In genomic region chr1:218259339-218259738, GRCh38 we compare ENCODE assay signal across 26 cellular contexts.
"Had no signal": no experiment of that assay in that cellular context is flagged by ENCODE, and none has a peak within 500 bp of the region (broad histone marks: within the 10 kb centered on the region; RNA-seq: fewer than 3 reads in every experiment).

No MANE protein-coding gene starts in this region.

- H3K27me3 Mint-ChIP-seq: dendritic cell treated with granulocyte-macrophage colony-stimulating factor and Interleukin-4, amounts not matched to agents 40 ng/mL and 50 ng/mL, for 4 days had no signal

- H3K27ac ChIP-seq: colonic mucosa, epithelial cell of prostate, esophagus squamous epithelium, gastrocnemius medialis, heart right ventricle, left lung, lower lobe of right lung had no signal

- DNase-seq: colonic mucosa; cortex of kidney; effector CD8-positive, alpha-beta T cell; effector memory CD8-positive, alpha-beta T cell; esophagus squamous epithelium; foreskin fibroblast; foreskin melanocyte; gastrocnemius medialis; glutamatergic neuron; head of caudate nucleus; heart right ventricle; hippocampal formation; left cardiac atrium; left lung; left ventricle myocardium superior; lower lobe of right lung; mesenchymal stem cell; mucosa of descending colon; naive B cell had no signal

- H3K36me3 ChIP-seq: colonic mucosa, esophagus squamous epithelium, gastrocnemius medialis, heart right ventricle, left lung, lower lobe of right lung had no signal

- H3K4me3 ChIP-seq: colonic mucosa, esophagus squamous epithelium, gastrocnemius medialis, heart right ventricle, left lung, lower lobe of right lung, mucosa of descending colon had no signal

- H3K27ac Mint-ChIP-seq: dendritic cell treated with granulocyte-macrophage colony-stimulating factor and Interleukin-4, amounts not matched to agents 40 ng/mL and 50 ng/mL, for 4 days; effector memory CD8-positive, alpha-beta T cell; endodermal cell; mesothelial cell of epicardium; naive B cell had no signal

- H3K4me3 Mint-ChIP-seq: dendritic cell treated with granulocyte-macrophage colony-stimulating factor and Interleukin-4, amounts not matched to agents 40 ng/mL and 50 ng/mL, for 4 days; effector memory CD8-positive, alpha-beta T cell; endodermal cell; mesothelial cell of epicardium; naive B cell had no signal

- H3K9me3 Mint-ChIP-seq: dendritic cell treated with granulocyte-macrophage colony-stimulating factor and Interleukin-4, amounts not matched to agents 40 ng/mL and 50 ng/mL, for 4 days; effector memory CD8-positive, alpha-beta T cell; endodermal cell had no signal

- H3K9me3 ChIP-seq: colonic mucosa, esophagus squamous epithelium, gastrocnemius medialis, lower lobe of right lung, mucosa of descending colon had no signal

- H3K27me3 ChIP-seq: colonic mucosa, esophagus squamous epithelium, gastrocnemius medialis, left lung had no signal

- FAIRE-seq: endometrium, islet of Langerhans had no signal

- H3K4me1 Mint-ChIP-seq: naive B cell had no signal

- H3K36me3 Mint-ChIP-seq: mesothelial cell of epicardium had no signal

- H3K4me1 ChIP-seq: colonic mucosa, esophagus squamous epithelium, gastrocnemius medialis, heart right ventricle, left lung, lower lobe of right lung had no signal

- ATAC-seq: effector memory CD8-positive, alpha-beta T cell; esophagus mucosa; gastrocnemius medialis; heart right ventricle; left cardiac atrium; left ventricle myocardium superior; mucosa of descending colon had no signal
